ENCODE assay signal across 16 cellular contexts in genomic region chr13:93307651-93308050, GRCh38.
DNase-seq lines count a peak whose midpoint lies in the region; TF ChIP-seq lines count a peak whose summit lies in the region.
"Had no signal": no experiment of that assay in that cellular context is flagged by ENCODE, and none has a peak within 500 bp of the region (broad histone marks: within the 10 kb centered on the region; RNA-seq: fewer than 3 reads in every experiment).

No MANE protein-coding gene starts in this region.

- no peak for TF ChIP-seq CTCF in fibroblast of mammary gland (conservative IDR thresholded peaks at IDR 0.05; ENCODE audit: control insufficient read depth, insufficient read depth, low read depth, low read length)

- no peak overlapping the region for H3K4me3 ChIP-seq in fibroblast of mammary gland (ENCODE audit: control insufficient read depth, low read depth, low read length)
- H3K4me3 ChIP-seq: BLaER1 treated with 17β-estradiol and CSF1 and Interleukin-3, amounts not matched to agents 10 nM and 100 nM; HAP-1 had no signal

- no peak overlapping the region for H3K27ac ChIP-seq in substantia nigra (ENCODE audit: low read depth, low read length, poor library complexity, severe bottlenecking)
- H3K27ac ChIP-seq: 22Rv1; BLaER1 treated with 17β-estradiol and CSF1 and Interleukin-3, amounts not matched to agents 10 nM and 100 nM had no signal

- DNase-seq in EH (ENCODE audit: low read depth) (peak; percentile 8), HCEC 1CT (peak; percentile 53), fibroblast of mammary gland (ENCODE audit: low read depth) (peak; percentile 29), substantia nigra (lab: John Stamatoyannopoulos, UW) (no peak), HT-29 (ENCODE audit: low spot score) (no peak), NCI-H146 (lab: John Stamatoyannopoulos, UW) (no peak)
- DNase-seq: AML-193; BE2C; CD4-positive, alpha-beta T cell; CD8-positive, alpha-beta memory T cell; DMS 273 treated with DMSO at 0.1 percent for 48 hours; DMS79; GOT3 had no signal

Comparison
In these comparisons a context has a peak if more than half of its experiments do, and no peak if none do; other contexts are left out.
1. DNase-seq: peak in EH (single experiment), HCEC 1CT (single experiment) and fibroblast of mammary gland (single experiment); none in substantia nigra (0 of 49), HT-29 (single experiment) and NCI-H146 (single experiment).